ENCODE assay signal across 15 cellular contexts in genomic region chr12:100959481-100959880, GRCh38.
DNase-seq lines count a peak whose midpoint lies in the region; ATAC-seq and TF ChIP-seq lines count a peak whose summit lies in the region.
"Had no signal": no experiment of that assay in that cellular context is flagged by ENCODE, and none has a peak within 500 bp of the region (broad histone marks: within the 10 kb centered on the region; RNA-seq: fewer than 3 reads in every experiment).

No MANE protein-coding gene starts in this region.

- BruUV-seq in IMR-90 (replicated peaks; lab: Mats Ljungman, UMichigan), result no TSS peak

- no peak overlapping the region for H3K27ac Mint-ChIP-seq in activated CD4-positive, alpha-beta T cell treated with anti-CD3 and anti-CD28 coated beads for 36 hours
- H3K27ac Mint-ChIP-seq: dendritic cell treated with granulocyte-macrophage colony-stimulating factor and Interleukin-4, amounts not matched to agents 40 ng/mL and 50 ng/mL, for 4 days had no signal

- H3K4me3 ChIP-seq in IMR-90 (ENCODE audit: insufficient read depth, low read depth, low read length), result no peak overlapping the region
- no peak overlapping the region for H3K4me3 ChIP-seq in brain microvascular endothelial cell (ENCODE audit: low read depth, low read length)
- no peak overlapping the region for H3K4me3 ChIP-seq in kidney epithelial cell (ENCODE audit: low read depth, low read length)
- H3K4me3 ChIP-seq: gastrocnemius medialis, stomach had no signal

- H4K5ac ChIP-seq in IMR-90 (ENCODE audit: low read depth, low read length), result no peak overlapping the region

- DNase-seq in COLO829 (ENCODE audit: low spot score), result peak; percentile 13
- DNase-seq in IMR-90, result peak; percentile 83
- peak; percentile 22 for DNase-seq in brain microvascular endothelial cell
- DNase-seq in kidney epithelial cell (ENCODE audit: low read depth), result peak; percentile 12
- no peak for DNase-seq in NAMALWA (ENCODE audit: low spot score)
- no peak for DNase-seq in activated CD4-positive, alpha-beta T cell treated with anti-CD3 and anti-CD28 coated beads for 36 hours
- DNase-seq: activated naive CD4-positive, alpha-beta T cell treated with Interleukin-2 at 50 U/mL for 16 hours; gastrocnemius medialis; NCI-H69; Right ventricle myocardium superior; stimulated activated CD4-positive, alpha-beta T cell treated with anti-CD3 and anti-CD28 coated beads, Interleukin-4, amount 100 ng/mL, for 24 hours; stomach had no signal

- H2BK5ac ChIP-seq in IMR-90 (ENCODE audit: low read depth, low read length, poor library complexity, severe bottlenecking), result no peak overlapping the region

- no peaks in the 10 kb centered on the region for H3K36me3 Mint-ChIP-seq in activated CD4-positive, alpha-beta T cell treated with anti-CD3 and anti-CD28 coated beads for 36 hours (ENCODE audit: low read depth)

- H3K18ac ChIP-seq in IMR-90 (ENCODE audit: low read depth, low read length), result no peak overlapping the region

- no peak overlapping the region for H3K23ac ChIP-seq in IMR-90 (ENCODE audit: low read depth, low read length)

- no peak overlapping the region for H2BK120ac ChIP-seq in IMR-90 (ENCODE audit: low read depth, low read length)

- no peaks in the 10 kb centered on the region for H3K79me1 ChIP-seq in IMR-90 (ENCODE audit: low read depth in 1 of 2, low read length in 2 of 2)

- H3K9ac ChIP-seq in IMR-90 (ENCODE audit: low read depth, low read length), result no peak overlapping the region

- H3K9me3 ChIP-seq in IMR-90 (ENCODE audit: control insufficient read depth, insufficient read depth, low read length), result no peaks in the 10 kb centered on the region
- H3K9me3 ChIP-seq: gastrocnemius medialis, stomach had no signal

- CTCF ChIA-PET in IMR-90 (lab: Yijun Ruan, JAX), result no interaction called here
- CTCF ChIA-PET in activated CD4-positive, alpha-beta T cell treated with anti-CD3 and anti-CD28 coated beads for 36 hours (lab: Charles Lee), result no interaction called here

- TF ChIP-seq CTCF in IMR-90 (conservative IDR thresholded peaks at IDR 0.05; ENCODE audit: low read depth, low read length) (no peak), brain microvascular endothelial cell (IDR thresholded peaks at IDR 0.05; ENCODE audit: low read depth, low read length, missing control alignments) (no peak), kidney epithelial cell (IDR thresholded peaks at IDR 0.05; ENCODE audit: insufficient read depth, low read length, poor library complexity, severe bottlenecking) (no peak)

- TF ChIP-seq POLR2A in IMR-90 (IDR thresholded peaks at IDR 0.05; ENCODE audit: low read depth, low read length), result no peak

- H3K9me1 ChIP-seq in IMR-90 (ENCODE audit: insufficient read depth, low read length), result peaks cover 5% of the 10 kb centered on the region

- dilution Hi-C loops in IMR-90 (cut with HindIII; ENCODE audit: low sequenced_read_pairs, unreplicated experiment), result no loop called here

- H3K27me3 Mint-ChIP-seq in activated CD4-positive, alpha-beta T cell treated with anti-CD3 and anti-CD28 coated beads for 36 hours, result no peaks in the 10 kb centered on the region
- H3K27me3 Mint-ChIP-seq: dendritic cell treated with granulocyte-macrophage colony-stimulating factor and Interleukin-4, amounts not matched to agents 40 ng/mL and 50 ng/mL, for 4 days had no signal

- no peak overlapping the region for H2BK15ac ChIP-seq in IMR-90 (ENCODE audit: low read depth, low read length)

- H4K20me1 ChIP-seq in IMR-90 (ENCODE audit: insufficient read depth, low read length), result no peaks in the 10 kb centered on the region

- H3K36me3 ChIP-seq in IMR-90 (ENCODE audit: control insufficient read depth, insufficient read depth, low read length) (peaks cover 2% of the 10 kb centered on the region; the same call in 1 of the 2 replicates), brain microvascular endothelial cell (replicated peaks) (no peaks in the 10 kb centered on the region), kidney epithelial cell (ENCODE audit: control insufficient read depth, insufficient read depth, low read length) (no peaks in the 10 kb centered on the region)
- H3K36me3 ChIP-seq: gastrocnemius medialis, stomach had no signal

- H2AFZ ChIP-seq in IMR-90 (replicated peaks; ENCODE audit: low read length, poor library complexity), result no peak overlapping the region

- no peak overlapping the region for H2BK20ac ChIP-seq in IMR-90 (ENCODE audit: low read depth, low read length)

- no peak overlapping the region for H3K14ac ChIP-seq in IMR-90 (replicated peaks; ENCODE audit: low read depth, low read length)

- no peak overlapping the region for H4K91ac ChIP-seq in IMR-90 (ENCODE audit: insufficient read depth, low read depth, low read length)

- ATAC-seq in IMR-90 (ENCODE audit: low read depth), result peak; percentile 55
- ATAC-seq in activated CD4-positive, alpha-beta T cell treated with anti-CD3 and anti-CD28 coated beads for 36 hours, result no peak
- no peak for ATAC-seq in HG03159 (IDR thresholded peaks at IDR 0.05; ENCODE audit: unreplicated experiment)
- no peak for ATAC-seq in HG02884 (IDR thresholded peaks at IDR 0.05; ENCODE audit: unreplicated experiment)
- ATAC-seq: gastrocnemius medialis had no signal

- no CpG with 5 or more reads among the region's 1 CpG for WGBS in IMR-90 (ENCODE audit: extremely low coverage in 2 of 2, insufficient read length in 1 of 2), 2 experiments

- no peak overlapping the region for H4K8ac ChIP-seq in IMR-90 (ENCODE audit: low read depth in 2 of 2, low read length in 2 of 2)

- H3K27me3 ChIP-seq in IMR-90 (ENCODE audit: control insufficient read depth, insufficient read depth, low read length) (no peaks in the 10 kb centered on the region), brain microvascular endothelial cell (replicated peaks) (no peaks in the 10 kb centered on the region), kidney epithelial cell (ENCODE audit: control insufficient read depth, insufficient read depth, low read length) (no peaks in the 10 kb centered on the region)
- H3K27me3 ChIP-seq: gastrocnemius medialis, stomach had no signal

- in situ Hi-C loops in IMR-90 (cut with MboI; ENCODE audit: low sequenced_read_pairs) (no loop called here), brain microvascular endothelial cell (cut with HindIII; ENCODE audit: low pct_ligation_motif_present, low sequenced_read_pairs) (no loop called here)

- H3K4me1 Mint-ChIP-seq in activated CD4-positive, alpha-beta T cell treated with anti-CD3 and anti-CD28 coated beads for 36 hours, result no peaks in the 10 kb centered on the region

- intact Hi-C loops in IMR-90 (cut with micrococcal nuclease), result no loop called here
- intact Hi-C loops in activated CD4-positive, alpha-beta T cell treated with anti-CD3 and anti-CD28 coated beads for 36 hours (cut with DNase I, micrococcal nuclease), result no loop called here

- no peak overlapping the region for H2AK9ac ChIP-seq in IMR-90 (replicated peaks; ENCODE audit: low read depth, low read length, poor library complexity)

- no peak overlapping the region for H3K4ac ChIP-seq in IMR-90 (ENCODE audit: low read depth, low read length)

- H3K4me1 ChIP-seq in IMR-90 (ENCODE audit: control insufficient read depth, insufficient read depth, low read length), result peaks cover 6% of the 10 kb centered on the region
- H3K4me1 ChIP-seq: gastrocnemius medialis had no signal

- no peak overlapping the region for H3K56ac ChIP-seq in IMR-90 (ENCODE audit: extremely low read depth, insufficient read depth, low read length)

- POLR2A ChIA-PET in IMR-90 (lab: Charles Lee; ENCODE audit: unreplicated experiment), result no interaction called here
- POLR2A ChIA-PET in activated CD4-positive, alpha-beta T cell treated with anti-CD3 and anti-CD28 coated beads for 36 hours (lab: Charles Lee), result no interaction called here

- no peak for TF ChIP-seq RAD21 in IMR-90 (IDR thresholded peaks at IDR 0.05; ENCODE audit: low read length)

- no peaks in the 10 kb centered on the region for H3K9me3 Mint-ChIP-seq in activated CD4-positive, alpha-beta T cell treated with anti-CD3 and anti-CD28 coated beads for 36 hours (ENCODE audit: low read depth)
- H3K9me3 Mint-ChIP-seq: dendritic cell treated with granulocyte-macrophage colony-stimulating factor and Interleukin-4, amounts not matched to agents 40 ng/mL and 50 ng/mL, for 4 days had no signal

- H3K27ac ChIP-seq in IMR-90 (ENCODE audit: insufficient read depth, low read length) (no peak overlapping the region), brain microvascular endothelial cell (no peak overlapping the region)
- H3K27ac ChIP-seq: gastrocnemius medialis, stomach had no signal

- H3K4me2 ChIP-seq in IMR-90 (ENCODE audit: low read depth, low read length), result no peak overlapping the region

- 0 out of 2 replicates have a peak overlapping the region, but pooled peaks have one; percentile 14 for H2AK5ac ChIP-seq in IMR-90 (ENCODE audit: low read depth, low read length)

- no peak overlapping the region for H3K4me3 Mint-ChIP-seq in activated CD4-positive, alpha-beta T cell treated with anti-CD3 and anti-CD28 coated beads for 36 hours
- H3K4me3 Mint-ChIP-seq: dendritic cell treated with granulocyte-macrophage colony-stimulating factor and Interleukin-4, amounts not matched to agents 40 ng/mL and 50 ng/mL, for 4 days had no signal

TF ChIP-seq in IMR-90, 13 proteins besides CTCF, POLR2A, EP300 and RAD21 (continues in another document):
- TF ChIP-seq RFX5 (IDR thresholded peaks at IDR 0.05; ENCODE audit: low read depth, low read length) (no peak), MXI1 (IDR thresholded peaks at IDR 0.05; ENCODE audit: borderline replicate concordance, low read depth, low read length) (peak; percentile 76; the same call in 1 of the 2 replicates), CHD1 (IDR thresholded peaks at IDR 0.05; ENCODE audit: low read depth, low read length) (no peak), ELK1 (IDR thresholded peaks at IDR 0.05; ENCODE audit: borderline replicate concordance, low read depth, low read length) (no peak), NFE2L2 (IDR thresholded peaks at IDR 0.05; ENCODE audit: low read depth, low read length) (no peak), MAZ (IDR thresholded peaks at IDR 0.05; ENCODE audit: borderline replicate concordance, low read depth, low read length) (no peak), SMC3 (IDR thresholded peaks at IDR 0.05; ENCODE audit: low read depth, low read length) (no peak), FOS (IDR thresholded peaks at IDR 0.05; ENCODE audit: low read depth, low read length) (peak; percentile 63; the same call in 1 of the 2 replicates), CEBPB (IDR thresholded peaks at IDR 0.05; ENCODE audit: low read depth, low read length) (peak; percentile 56; the same call in 1 of the 2 replicates), BHLHE40 (IDR thresholded peaks at IDR 0.05; ENCODE audit: low read depth, low read length) (no peak)

Comparison
In these comparisons a context has a peak if more than half of its experiments do, and no peak if none do; other contexts are left out.
1. DNase-seq: peak in COLO829 (single experiment), IMR-90 (single experiment), brain microvascular endothelial cell (single experiment) and kidney epithelial cell (single experiment); none in NAMALWA (single experiment) and activated CD4-positive, alpha-beta T cell treated with anti-CD3 and anti-CD28 coated beads for 36 hours (single experiment).